ENCODE assay signal across 17 cellular contexts in genomic region chr6:5763407-5763806, GRCh38.
A peak's percentile ranks its signal among the peaks of the same experiment; 100 is the strongest.
DNase-seq lines count a peak whose midpoint lies in the region; ATAC-seq and TF ChIP-seq lines count a peak whose summit lies in the region.
"Had no signal": no experiment of that assay in that cellular context is flagged by ENCODE, and none has a peak within 500 bp of the region (broad histone marks: within the 10 kb centered on the region; RNA-seq: fewer than 3 reads in every experiment).

No MANE protein-coding gene starts in this region.

- CTCF ChIA-PET in activated B cell treated with CpG ODN at 0.5 μM for 24 hours (lab: Charles Lee) = interaction anchor here (2.4 kb wide), 1 partner anchor 292 kb away, joined by 13 read pairs; no protein-coding TSS in a partner anchor
- CTCF ChIA-PET in activated CD4-positive, alpha-beta memory T cell treated with anti-CD3 and anti-CD28 coated beads for 36 hours (lab: Charles Lee) = no interaction called here

- 90 to 91% methylated on average over 2 of the region's 2 CpGs for WGBS in heart right ventricle, 2 donors
- WGBS in transverse colon (ENCODE audit: low coverage in 1 of 2), 2 donors = 89% methylated on average over 2 of the region's 2 CpGs; no CpG with 5 or more reads in 1 of the 2 donors

- peaks cover 0 to 11% (median 0%) of the 10 kb centered on the region in 11 donors for H3K9me3 ChIP-seq in heart right ventricle
- no peaks in the 10 kb centered on the region for H3K9me3 ChIP-seq in transverse colon
- H3K9me3 ChIP-seq: Peyer's patch, upper lobe of left lung had no signal

- no peak for DNase-seq in heart right ventricle
- DNase-seq in left ventricle myocardium superior = no peak
- no peak for DNase-seq in activated B cell treated with CpG ODN at 0.5 μM for 24 hours
- DNase-seq in kidney tubule cell (ENCODE audit: low spot score) = peak; percentile 47
- DNase-seq in transverse colon = no peak
- no peak for DNase-seq in activated CD4-positive, alpha-beta memory T cell treated with anti-CD3 and anti-CD28 coated beads for 36 hours
- DNase-seq in NCI-H510A treated with DMSO at 0.1 percent for 48 hours (lab: John Stamatoyannopoulos, UW) = no peak
- no peak for DNase-seq in epidermal melanocyte (ENCODE audit: insufficient read length, low spot score)
- DNase-seq: activated naive CD4-positive, alpha-beta T cell treated with anti-CD3 and anti-CD28 coated beads, Interleukin-2, amount 10 ng/mL, durations not matched to agents 7 days and 5 days; Calu3; NCI-H2081 treated with DMSO at 0.1 percent for 48 hours; NCI-H774; upper lobe of left lung had no signal

- no peaks in the 10 kb centered on the region for H3K9me3 Mint-ChIP-seq in activated B cell treated with CpG ODN at 0.5 μM for 24 hours
- peaks cover 6% of the 10 kb centered on the region for H3K9me3 Mint-ChIP-seq in activated CD4-positive, alpha-beta memory T cell treated with anti-CD3 and anti-CD28 coated beads for 36 hours

- peaks cover 9 to 52% (median 37%) of the 10 kb centered on the region in 9 donors for H3K4me1 ChIP-seq in heart right ventricle
- no peaks in the 10 kb centered on the region for H3K4me1 ChIP-seq in transverse colon
- H3K4me1 ChIP-seq: Peyer's patch, upper lobe of left lung had no signal

- H3K4me3 Mint-ChIP-seq in activated B cell treated with CpG ODN at 0.5 μM for 24 hours = no peak overlapping the region
- no peak overlapping the region for H3K4me3 Mint-ChIP-seq in activated CD4-positive, alpha-beta memory T cell treated with anti-CD3 and anti-CD28 coated beads for 36 hours
- H3K4me3 Mint-ChIP-seq: activated naive CD4-positive, alpha-beta T cell treated with anti-CD3 and anti-CD28 coated beads, Interleukin-2, amount 10 ng/mL, durations not matched to agents 7 days and 5 days; mesothelial cell of epicardium had no signal

- no peak for ATAC-seq in heart right ventricle
- no peak for ATAC-seq in left ventricle myocardium superior
- ATAC-seq in activated B cell treated with CpG ODN at 0.5 μM for 24 hours (ENCODE audit: low read depth) = no peak
- ATAC-seq: activated CD4-positive, CD25-positive, alpha-beta regulatory T cell treated with anti-CD3 and anti-CD28 coated beads, Interleukin-2, amount 50 U/mL, for 24 hours had no signal

- peak overlapping the region; percentile 47 for H3K27ac Mint-ChIP-seq in activated B cell treated with CpG ODN at 0.5 μM for 24 hours
- no peak overlapping the region for H3K27ac Mint-ChIP-seq in activated CD4-positive, alpha-beta memory T cell treated with anti-CD3 and anti-CD28 coated beads for 36 hours
- H3K27ac Mint-ChIP-seq: activated naive CD4-positive, alpha-beta T cell treated with anti-CD3 and anti-CD28 coated beads, Interleukin-2, amount 10 ng/mL, durations not matched to agents 7 days and 5 days; mesothelial cell of epicardium had no signal

- H3K36me3 ChIP-seq in heart right ventricle (no peaks in the 10 kb centered on the region), transverse colon (no peaks in the 10 kb centered on the region)
- H3K36me3 ChIP-seq: Peyer's patch, upper lobe of left lung had no signal

- TF ChIP-seq CTCF in heart right ventricle (IDR thresholded peaks at IDR 0.05) = no peak
- no peak for TF ChIP-seq CTCF in activated B cell treated with CpG ODN at 0.5 μM for 24 hours (IDR thresholded peaks at IDR 0.05)
- TF ChIP-seq CTCF in transverse colon (IDR thresholded peaks at IDR 0.05) = no peak

- no peak overlapping the region for H3K4me3 ChIP-seq in heart right ventricle
- H3K4me3 ChIP-seq in transverse colon = no peak overlapping the region
- H3K4me3 ChIP-seq: Peyer's patch, skin epidermis, upper lobe of left lung had no signal

- H3K27me3 Mint-ChIP-seq in activated B cell treated with CpG ODN at 0.5 μM for 24 hours = no peaks in the 10 kb centered on the region
- no peaks in the 10 kb centered on the region for H3K27me3 Mint-ChIP-seq in activated CD4-positive, alpha-beta memory T cell treated with anti-CD3 and anti-CD28 coated beads for 36 hours
- H3K27me3 Mint-ChIP-seq: activated naive CD4-positive, alpha-beta T cell treated with anti-CD3 and anti-CD28 coated beads, Interleukin-2, amount 10 ng/mL, durations not matched to agents 7 days and 5 days had no signal

- TF ChIP-seq POLR2A in transverse colon (IDR thresholded peaks at IDR 0.05) = no peak

- peak overlapping the region in 9 of 10 donors; percentile 33 to 92 (median 87) for H3K27ac ChIP-seq in heart right ventricle
- no peak overlapping the region for H3K27ac ChIP-seq in transverse colon
- H3K27ac ChIP-seq: Peyer's patch, upper lobe of left lung had no signal

- POLR2A ChIA-PET in activated B cell treated with CpG ODN at 0.5 μM for 24 hours (lab: Charles Lee) = interaction anchor here (0.7 kb wide), 2 partner anchors 68 to 233 kb away, joined by 7 to 8 read pairs; no protein-coding TSS in a partner anchor
- POLR2A ChIA-PET in activated CD4-positive, alpha-beta memory T cell treated with anti-CD3 and anti-CD28 coated beads for 36 hours (lab: Charles Lee) = no interaction called here

- H3K36me3 Mint-ChIP-seq in activated B cell treated with CpG ODN at 0.5 μM for 24 hours (ENCODE audit: low read depth) = peaks cover 2% of the 10 kb centered on the region
- peaks cover 17% of the 10 kb centered on the region for H3K36me3 Mint-ChIP-seq in activated CD4-positive, alpha-beta memory T cell treated with anti-CD3 and anti-CD28 coated beads for 36 hours
- H3K36me3 Mint-ChIP-seq: activated naive CD4-positive, alpha-beta T cell treated with anti-CD3 and anti-CD28 coated beads, Interleukin-2, amount 10 ng/mL, durations not matched to agents 7 days and 5 days had no signal

- in situ Hi-C loops in transverse colon (cut with MboI; ENCODE audit: low pct_ligation_motif_present in 1 of 4, low pct_unique_long_range_greater_than_20kb in 1 of 4, low sequenced_read_pairs in 3 of 4) = no loop called here

- H3K27me3 ChIP-seq in heart right ventricle (no peaks in the 10 kb centered on the region), transverse colon (no peaks in the 10 kb centered on the region)
- H3K27me3 ChIP-seq: Peyer's patch, upper lobe of left lung had no signal

- H3K4me1 Mint-ChIP-seq in activated B cell treated with CpG ODN at 0.5 μM for 24 hours = peaks cover 40% of the 10 kb centered on the region
- no peaks in the 10 kb centered on the region for H3K4me1 Mint-ChIP-seq in activated CD4-positive, alpha-beta memory T cell treated with anti-CD3 and anti-CD28 coated beads for 36 hours (ENCODE audit: low read depth)
- H3K4me1 Mint-ChIP-seq: activated naive CD4-positive, alpha-beta T cell treated with anti-CD3 and anti-CD28 coated beads, Interleukin-2, amount 10 ng/mL, durations not matched to agents 7 days and 5 days; mesothelial cell of epicardium had no signal

- intact Hi-C loops in heart right ventricle (cut with DNase I) = loop anchor here in 6 of 10 donors (5.0 to 10.0 kb wide), 5 partner anchors 109 to 299 kb away; no protein-coding TSS in a partner anchor
- intact Hi-C loops in left ventricle myocardium superior (cut with micrococcal nuclease) = loop anchor here (10.0 kb wide), 1 partner anchor 289 kb away; no protein-coding TSS in a partner anchor
- intact Hi-C loops in activated B cell treated with CpG ODN at 0.5 μM for 24 hours (cut with micrococcal nuclease) = no loop called here
- intact Hi-C loops in transverse colon (cut with DNase I; ENCODE audit: low total_unique reads) = no loop called here
- intact Hi-C loops in activated CD4-positive, alpha-beta memory T cell treated with anti-CD3 and anti-CD28 coated beads for 36 hours (cut with micrococcal nuclease) = no loop called here

- no peak for TF ChIP-seq EP300 in transverse colon (IDR thresholded peaks at IDR 0.05; ENCODE audit: low read depth)

Comparison
In these comparisons a context has a peak if more than half of its experiments do, and no peak if none do; other contexts are left out.
1. H3K27ac ChIP-seq: peak in heart right ventricle (9 of 10); none in transverse colon (0 of 4).
2. intact Hi-C loops: an anchor here in heart right ventricle (5.0 to 10.0 kb wide) and left ventricle myocardium superior (10.0 kb wide); none called in activated B cell treated with CpG ODN at 0.5 μM for 24 hours, transverse colon and activated CD4-positive, alpha-beta memory T cell treated with anti-CD3 and anti-CD28 coated beads for 36 hours.